In the genomic region with DNA sequence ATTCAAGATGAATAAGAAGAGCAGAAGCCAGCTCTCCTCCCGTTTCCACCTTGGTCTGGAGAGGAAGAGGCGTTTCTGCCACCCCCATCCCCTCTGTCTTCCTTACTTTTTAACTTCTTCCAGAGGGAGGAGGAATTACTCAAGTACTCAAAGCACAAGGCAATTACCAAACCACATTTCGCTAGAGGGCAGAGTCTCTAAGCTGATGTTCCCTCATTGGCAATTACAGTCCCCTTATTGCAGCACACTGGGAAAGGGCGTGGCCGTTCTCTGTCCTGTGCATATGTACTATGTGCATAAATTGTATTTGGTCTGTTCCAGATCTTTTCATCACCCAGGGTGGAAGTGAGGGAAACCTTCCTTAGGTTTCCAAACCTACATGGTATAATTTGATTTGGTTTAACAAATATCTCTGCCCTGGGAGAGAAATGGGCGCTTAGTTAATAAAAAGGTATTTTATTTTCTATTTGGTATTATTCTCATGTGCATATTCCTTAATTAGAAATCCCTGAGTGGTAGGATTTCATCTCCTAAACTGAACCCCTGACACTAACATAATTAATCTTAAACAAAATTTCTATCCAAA, we compare ENCODE assay signal across 8 cellular contexts. TPM values are rescaled to one million over a fixed set of nuclear protein-coding genes. Genes with fewer than 3 reads are reported as not detected.
DNase-seq lines count a peak whose midpoint lies in the region; ATAC-seq and TF ChIP-seq lines count a peak whose summit lies in the region.

No MANE protein-coding gene starts in this region.

- ATAC-seq in GM18498 (IDR thresholded peaks at IDR 0.05; ENCODE audit: unreplicated experiment): no peak
- no peak for ATAC-seq in GM19324 (IDR thresholded peaks at IDR 0.05; ENCODE audit: low FRiP score, unreplicated experiment)

- no peak overlapping the region for H3K4me3 ChIP-seq in fibroblast of villous mesenchyme (ENCODE audit: low read depth, low read length)

- peak; percentile 49 for TF ChIP-seq CTCF in fibroblast of villous mesenchyme (IDR thresholded peaks at IDR 0.05; ENCODE audit: insufficient read depth, low read depth, low read length)

- DNase-seq in Ammon's horn (ENCODE audit: low spot score) (peak; percentile 77), HuH-7 (ENCODE audit: low spot score) (peak; percentile 63), SIG-M5 treated with dmso at 0.1 percent for 504 hours (lab: John Stamatoyannopoulos, UW; ENCODE audit: unreplicated experiment) (peak; percentile 74), fibroblast of villous mesenchyme (ENCODE audit: low read depth) (peak; percentile 72), renal cortical epithelial cell (ENCODE audit: low read depth) (peak; percentile 80), mesenteric fat pad (ENCODE audit: low spot score) (no peak)

RNA-seq across cellular contexts. Expression of a gene that starts 29.8 kb away (rescaled TPM):
- not detected in 2 replicates for total RNA-seq in fibroblast of villous mesenchyme
- total RNA-seq in renal cortical epithelial cell: not detected in 2 replicates
- 4.7 TPM for total RNA-seq in mesenteric fat pad
